2 cellular contexts compared by ENCODE assay signal in genomic region chr15:93231261-93231939, GRCh38.
TF ChIP-seq lines count a peak whose summit lies in the region.

No MANE protein-coding gene starts in this region.

TF ChIP-seq in GM23338, 12 proteins besides CTCF, POLR2A, EP300 and RAD21 (continued from another document):
- TF ChIP-seq, protein P1, sequence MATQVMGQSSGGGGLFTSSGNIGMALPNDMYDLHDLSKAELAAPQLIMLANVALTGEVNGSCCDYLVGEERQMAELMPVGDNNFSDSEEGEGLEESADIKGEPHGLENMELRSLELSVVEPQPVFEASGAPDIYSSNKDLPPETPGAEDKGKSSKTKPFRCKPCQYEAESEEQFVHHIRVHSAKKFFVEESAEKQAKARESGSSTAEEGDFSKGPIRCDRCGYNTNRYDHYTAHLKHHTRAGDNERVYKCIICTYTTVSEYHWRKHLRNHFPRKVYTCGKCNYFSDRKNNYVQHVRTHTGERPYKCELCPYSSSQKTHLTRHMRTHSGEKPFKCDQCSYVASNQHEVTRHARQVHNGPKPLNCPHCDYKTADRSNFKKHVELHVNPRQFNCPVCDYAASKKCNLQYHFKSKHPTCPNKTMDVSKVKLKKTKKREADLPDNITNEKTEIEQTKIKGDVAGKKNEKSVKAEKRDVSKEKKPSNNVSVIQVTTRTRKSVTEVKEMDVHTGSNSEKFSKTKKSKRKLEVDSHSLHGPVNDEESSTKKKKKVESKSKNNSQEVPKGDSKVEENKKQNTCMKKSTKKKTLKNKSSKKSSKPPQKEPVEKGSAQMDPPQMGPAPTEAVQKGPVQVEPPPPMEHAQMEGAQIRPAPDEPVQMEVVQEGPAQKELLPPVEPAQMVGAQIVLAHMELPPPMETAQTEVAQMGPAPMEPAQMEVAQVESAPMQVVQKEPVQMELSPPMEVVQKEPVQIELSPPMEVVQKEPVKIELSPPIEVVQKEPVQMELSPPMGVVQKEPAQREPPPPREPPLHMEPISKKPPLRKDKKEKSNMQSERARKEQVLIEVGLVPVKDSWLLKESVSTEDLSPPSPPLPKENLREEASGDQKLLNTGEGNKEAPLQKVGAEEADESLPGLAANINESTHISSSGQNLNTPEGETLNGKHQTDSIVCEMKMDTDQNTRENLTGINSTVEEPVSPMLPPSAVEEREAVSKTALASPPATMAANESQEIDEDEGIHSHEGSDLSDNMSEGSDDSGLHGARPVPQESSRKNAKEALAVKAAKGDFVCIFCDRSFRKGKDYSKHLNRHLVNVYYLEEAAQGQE (IDR thresholded peaks at IDR 0.05; ENCODE audit: unreplicated experiment): no peak
- TF ChIP-seq CREB1 (CRISPR knock-in tag; IDR thresholded peaks at IDR 0.05; ENCODE audit: low read depth): no peak

TF ChIP-seq in WTC11, 78 proteins besides CTCF, POLR2A, EP300 and RAD21 (continued from another document):
- TF ChIP-seq, protein P2, sequence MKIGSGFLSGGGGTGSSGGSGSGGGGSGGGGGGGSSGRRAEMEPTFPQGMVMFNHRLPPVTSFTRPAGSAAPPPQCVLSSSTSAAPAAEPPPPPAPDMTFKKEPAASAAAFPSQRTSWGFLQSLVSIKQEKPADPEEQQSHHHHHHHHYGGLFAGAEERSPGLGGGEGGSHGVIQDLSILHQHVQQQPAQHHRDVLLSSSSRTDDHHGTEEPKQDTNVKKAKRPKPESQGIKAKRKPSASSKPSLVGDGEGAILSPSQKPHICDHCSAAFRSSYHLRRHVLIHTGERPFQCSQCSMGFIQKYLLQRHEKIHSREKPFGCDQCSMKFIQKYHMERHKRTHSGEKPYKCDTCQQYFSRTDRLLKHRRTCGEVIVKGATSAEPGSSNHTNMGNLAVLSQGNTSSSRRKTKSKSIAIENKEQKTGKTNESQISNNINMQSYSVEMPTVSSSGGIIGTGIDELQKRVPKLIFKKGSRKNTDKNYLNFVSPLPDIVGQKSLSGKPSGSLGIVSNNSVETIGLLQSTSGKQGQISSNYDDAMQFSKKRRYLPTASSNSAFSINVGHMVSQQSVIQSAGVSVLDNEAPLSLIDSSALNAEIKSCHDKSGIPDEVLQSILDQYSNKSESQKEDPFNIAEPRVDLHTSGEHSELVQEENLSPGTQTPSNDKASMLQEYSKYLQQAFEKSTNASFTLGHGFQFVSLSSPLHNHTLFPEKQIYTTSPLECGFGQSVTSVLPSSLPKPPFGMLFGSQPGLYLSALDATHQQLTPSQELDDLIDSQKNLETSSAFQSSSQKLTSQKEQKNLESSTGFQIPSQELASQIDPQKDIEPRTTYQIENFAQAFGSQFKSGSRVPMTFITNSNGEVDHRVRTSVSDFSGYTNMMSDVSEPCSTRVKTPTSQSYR (CRISPR knock-in tag; IDR thresholded peaks at IDR 0.05): no peak
- no peak for TF ChIP-seq ZNF532 (CRISPR knock-in tag; IDR thresholded peaks at IDR 0.05; ENCODE audit: borderline replicate concordance)
- no peak for TF ChIP-seq TEAD4 (CRISPR knock-in tag; IDR thresholded peaks at IDR 0.05)
- no peak for TF ChIP-seq IRF2 (CRISPR knock-in tag; IDR thresholded peaks at IDR 0.05; ENCODE audit: borderline replicate concordance, low read depth)
- no peak for TF ChIP-seq ESRRA (CRISPR knock-in tag; IDR thresholded peaks at IDR 0.05; ENCODE audit: borderline replicate concordance)
- no peak for TF ChIP-seq EMX1 (CRISPR knock-in tag; IDR thresholded peaks at IDR 0.05)
- TF ChIP-seq ZNF317 (CRISPR knock-in tag; IDR thresholded peaks at IDR 0.05; ENCODE audit: borderline replicate concordance, low read depth): no peak
- no peak for TF ChIP-seq ATF3 (CRISPR knock-in tag; conservative IDR thresholded peaks at IDR 0.05)
- TF ChIP-seq GTF2I (CRISPR knock-in tag; conservative IDR thresholded peaks at IDR 0.05): no peak
- TF ChIP-seq JUN (CRISPR knock-in tag; IDR thresholded peaks at IDR 0.05): no peak
- no peak for TF ChIP-seq TP53 (CRISPR knock-in tag; IDR thresholded peaks at IDR 0.05)
- TF ChIP-seq RORB (CRISPR knock-in tag; IDR thresholded peaks at IDR 0.05): no peak
- TF ChIP-seq ZBTB21 (CRISPR knock-in tag; IDR thresholded peaks at IDR 0.05; ENCODE audit: borderline replicate concordance): no peak
- TF ChIP-seq MLX (CRISPR knock-in tag; IDR thresholded peaks at IDR 0.05): no peak
- TF ChIP-seq JAZF1 (CRISPR knock-in tag; IDR thresholded peaks at IDR 0.05): no peak
